Comparison of ENCODE assay signal across 19 cellular contexts in genomic region chr10:43061331-43061730, GRCh38. TPM values are rescaled to one million over a fixed set of nuclear protein-coding genes. Genes with fewer than 3 reads are reported as not detected.
A peak's percentile ranks its signal among the peaks of the same experiment; 100 is the strongest.
DNase-seq lines count a peak whose midpoint lies in the region; ATAC-seq and TF ChIP-seq lines count a peak whose summit lies in the region.
"Had no signal": no experiment of that assay in that cellular context is flagged by ENCODE, and none has a peak within 500 bp of the region (broad histone marks: within the 10 kb centered on the region; RNA-seq: fewer than 3 reads in every experiment).

No MANE protein-coding gene starts in this region.

- WGBS in right cardiac atrium: 88% methylated on average over 8 of the region's 8 CpGs
- WGBS in neuronal stem cell (ENCODE audit: extremely low coverage in 2 of 2, insufficient read length in 2 of 2, insufficient replicate concordance in 1 of 2), 2 donors: no CpG with 5 or more reads among the region's 8 CpGs
- WGBS in spleen, 5 donors: 83 to 90% (median 86%) methylated on average over 7 to 8 of the region's 8 CpGs

- DNase-seq in Right ventricle myocardium superior (peak; percentile 30), Right ventricle myocardium inferior (ENCODE audit: missing footprints) (no peak), right cardiac atrium (peak in 2 of 3 donors; percentile 22 to 29), left ventricle myocardium inferior (no peak), neuronal stem cell (ENCODE audit: low spot score) (no peak), spleen (peak; percentile 55)
- DNase-seq in activated CD4-positive, alpha-beta T cell treated with anti-CD3 and anti-CD28 coated beads for 48 hours: no peak
- no peak for DNase-seq in activated effector memory CD4-positive, alpha-beta T cell treated with anti-CD3 and anti-CD28 coated beads, Interleukin-2, amount 50 U/mL, for 16 hours
- DNase-seq: AML-193; Caco-2; Calu3; CD4-positive, alpha-beta T cell; CD8-positive, alpha-beta T cell; DMS79 treated with DMSO at 0.1 percent for 48 hours; GF-D8 had no signal

- H2AFZ ChIP-seq in neuronal stem cell (ENCODE audit: low read length): no peak overlapping the region

- H3K4me3 ChIP-seq in right cardiac atrium (ENCODE audit: low read length): no peak overlapping the region
- no peak overlapping the region for H3K4me3 ChIP-seq in left ventricle myocardium inferior
- no peak overlapping the region for H3K4me3 ChIP-seq in neuronal stem cell (ENCODE audit: low read length in 2 of 2)
- no peak overlapping the region for H3K4me3 ChIP-seq in spleen
- H3K4me3 ChIP-seq: A549; BLaER1 treated with 17β-estradiol and CSF1 and Interleukin-3, amounts not matched to agents 10 nM and 100 nM had no signal

- H3K14ac ChIP-seq in neuronal stem cell (ENCODE audit: low read length): peak overlapping the region; percentile 49

- no peak overlapping the region for H3K4me2 ChIP-seq in neuronal stem cell (ENCODE audit: insufficient read depth, low read length, poor library complexity, severe bottlenecking)
- H3K4me2 ChIP-seq: A549 had no signal

- H3K4me1 ChIP-seq in right cardiac atrium (ENCODE audit: control insufficient read depth, insufficient read depth, low read length) (no peaks in the 10 kb centered on the region), left ventricle myocardium inferior (peaks cover 10% of the 10 kb centered on the region), neuronal stem cell (ENCODE audit: control insufficient read depth in 2 of 2, insufficient read depth in 1 of 2, low read depth in 1 of 2, low read length in 2 of 2) (peaks cover 0 to 5% of the 10 kb centered on the region in 2 donors), spleen (no peaks in the 10 kb centered on the region)
- H3K4me1 ChIP-seq: A549, Caco-2 had no signal

- no peaks in the 10 kb centered on the region for H3K36me3 ChIP-seq in left ventricle myocardium inferior
- H3K36me3 ChIP-seq in neuronal stem cell (replicated peaks in 1 of 2; ENCODE audit: control insufficient read depth in 2 of 2, insufficient read depth in 2 of 2, low read length in 2 of 2): no peaks in the 10 kb centered on the region
- H3K36me3 ChIP-seq in spleen: no peaks in the 10 kb centered on the region
- H3K36me3 ChIP-seq: BLaER1 treated with 17β-estradiol and CSF1 and Interleukin-3, amounts not matched to agents 10 nM and 100 nM had no signal

- TF ChIP-seq CTCF in left ventricle myocardium inferior (IDR thresholded peaks at IDR 0.05; ENCODE audit: borderline replicate concordance) (no peak), spleen (IDR thresholded peaks at IDR 0.05 in 8 of 11, conservative IDR thresholded peaks at IDR 0.05 in 3 of 11) (no peak)

- ATAC-seq in Right ventricle myocardium superior (ENCODE audit: poor library complexity): no peak
- no peak for ATAC-seq in Right ventricle myocardium inferior
- no peak for ATAC-seq in right cardiac atrium
- ATAC-seq: A549; CD8-positive, alpha-beta T cell had no signal

- H2BK12ac ChIP-seq in neuronal stem cell (ENCODE audit: low read length): no peak overlapping the region

- H2AK5ac ChIP-seq in neuronal stem cell (ENCODE audit: low read depth, low read length): peak overlapping the region; percentile 91

- H3K9ac ChIP-seq in neuronal stem cell (ENCODE audit: low read depth, low read length, poor library complexity): no peak overlapping the region
- H3K9ac ChIP-seq: BLaER1 treated with 17β-estradiol and CSF1 and Interleukin-3, amounts not matched to agents 10 nM and 100 nM had no signal

- intact Hi-C loops in Right ventricle myocardium superior (cut with DNase I): no loop called here
- intact Hi-C loops in Right ventricle myocardium inferior (cut with DNase I): no loop called here
- intact Hi-C loops in right cardiac atrium (cut with DNase I): no loop called here
- intact Hi-C loops in left ventricle myocardium inferior (cut with micrococcal nuclease): no loop called here
- intact Hi-C loops in spleen (cut with DNase I; ENCODE audit: low total_unique reads): no loop called here

- H3K79me1 ChIP-seq in neuronal stem cell (ENCODE audit: low read depth, low read length): no peaks in the 10 kb centered on the region

- no peak for TF ChIP-seq POLR2A in spleen (IDR thresholded peaks at IDR 0.05)

- no peak overlapping the region for H4K91ac ChIP-seq in neuronal stem cell (ENCODE audit: low read depth, low read length, poor library complexity)

- H2BK120ac ChIP-seq in neuronal stem cell (ENCODE audit: low read depth, low read length): no peak overlapping the region

- no peaks in the 10 kb centered on the region for H3K9me3 ChIP-seq in right cardiac atrium (ENCODE audit: control insufficient read depth, low read length)
- no peaks in the 10 kb centered on the region for H3K9me3 ChIP-seq in left ventricle myocardium inferior (replicated peaks)
- no peaks in the 10 kb centered on the region for H3K9me3 ChIP-seq in neuronal stem cell (replicated peaks in 1 of 2; ENCODE audit: control insufficient read depth in 2 of 2, insufficient read depth in 1 of 2, low read depth in 1 of 2, low read length in 2 of 2)
- no peaks in the 10 kb centered on the region for H3K9me3 ChIP-seq in spleen
- H3K9me3 ChIP-seq: A549; BLaER1 treated with 17β-estradiol and CSF1 and Interleukin-3, amounts not matched to agents 10 nM and 100 nM; Caco-2 had no signal

- H3K27ac ChIP-seq in right cardiac atrium (ENCODE audit: low read length) (no peak overlapping the region), left ventricle myocardium inferior (replicated peaks) (no peak overlapping the region), neuronal stem cell (replicated peaks; ENCODE audit: low read length) (no peak overlapping the region), spleen (no peak overlapping the region)
- H3K27ac ChIP-seq: 22Rv1; A549; BLaER1 treated with 17β-estradiol and CSF1 and Interleukin-3, amounts not matched to agents 10 nM and 100 nM; C4-2B had no signal

- H3K18ac ChIP-seq in neuronal stem cell (ENCODE audit: low read length): peak overlapping the region; percentile 67

- no peaks in the 10 kb centered on the region for H3K27me3 ChIP-seq in right cardiac atrium (ENCODE audit: control insufficient read depth, insufficient read depth)
- H3K27me3 ChIP-seq in left ventricle myocardium inferior (ENCODE audit: low read depth): peaks cover 7% of the 10 kb centered on the region
- peaks cover 0 to 2% (median 0%) of the 10 kb centered on the region in 3 experiments for H3K27me3 ChIP-seq in neuronal stem cell (ENCODE audit: control insufficient read depth in 3 of 3, insufficient read depth in 3 of 3, low read depth in 1 of 3, low read length in 3 of 3)
- peaks cover 0 to 30% (median 0%) of the 10 kb centered on the region in 7 donors for H3K27me3 ChIP-seq in spleen (replicated peaks in 1 of 7)
- H3K27me3 ChIP-seq: BLaER1 treated with 17β-estradiol and CSF1 and Interleukin-3, amounts not matched to agents 10 nM and 100 nM had no signal

- H3K4ac ChIP-seq in neuronal stem cell (ENCODE audit: low read length): no peak overlapping the region

- H3K23ac ChIP-seq in neuronal stem cell (ENCODE audit: low read depth, low read length, poor library complexity): peak overlapping the region; percentile 77

- no peak overlapping the region for H2BK5ac ChIP-seq in neuronal stem cell (ENCODE audit: low read length)

- peak overlapping the region; percentile 11 for H2BK15ac ChIP-seq in neuronal stem cell (ENCODE audit: low read length)

- H4K8ac ChIP-seq in neuronal stem cell (ENCODE audit: low read depth, low read length): peak overlapping the region; percentile 31

RNA-seq across cellular contexts. Expression of gene RET, which starts 15.5 kb away (rescaled TPM):
- total RNA-seq in Right ventricle myocardium superior (6.6 TPM), Right ventricle myocardium inferior (7.7 TPM), right cardiac atrium (under 1 TPM; 0.23 to 0.47 (median 0.33) TPM), left ventricle myocardium inferior (0.60 TPM), spleen (under 1 TPM in 5 of 7 donors, not detected in 2; 0.30 to 0.54 (median 0.34) TPM)
- polyA plus RNA-seq in right cardiac atrium (0.59 TPM), spleen (under 1 TPM; 0.02 to 0.11 (median 0.10) TPM)
- polyA plus RNA-seq in neuronal stem cell (2013, experiment 1 of 2): 2.3 TPM
- polyA plus RNA-seq in neuronal stem cell (2013, experiment 2 of 2): 2.2 TPM
- total RNA-seq: Caco-2; Calu3; CD4-positive, alpha-beta T cell; CD8-positive, alpha-beta T cell had no signal

Comparison
In these comparisons a context has a peak if more than half of its experiments do, and no peak if none do; other contexts are left out.
1. DNase-seq: peak in Right ventricle myocardium superior (single experiment), right cardiac atrium (2 of 3) and spleen (single experiment); none in Right ventricle myocardium inferior (single experiment), left ventricle myocardium inferior (single experiment), neuronal stem cell (single experiment), activated CD4-positive, alpha-beta T cell treated with anti-CD3 and anti-CD28 coated beads for 48 hours (single experiment) and activated effector memory CD4-positive, alpha-beta T cell treated with anti-CD3 and anti-CD28 coated beads, Interleukin-2, amount 50 U/mL, for 16 hours (single experiment).